Comparison of ENCODE assay signal across 24 cellular contexts in genomic region chr6:109834595-109835437, GRCh38.
A peak's percentile ranks its signal among the peaks of the same experiment; 100 is the strongest.
DNase-seq lines count a peak whose midpoint lies in the region; ATAC-seq and TF ChIP-seq lines count a peak whose summit lies in the region.
"Had no signal": no experiment of that assay in that cellular context is flagged by ENCODE, and none has a peak within 500 bp of the region (broad histone marks: within the 10 kb centered on the region; RNA-seq: fewer than 3 reads in every experiment).

No MANE protein-coding gene starts in this region.

- H3K79me2 ChIP-seq in hepatocyte: no peaks in the 10 kb centered on the region

- POLR2A ChIA-PET in activated CD8-positive, alpha-beta T cell treated with anti-CD3 and anti-CD28 coated beads for 36 hours (lab: Charles Lee): no interaction called here

- no peak overlapping the region for H3K4me3 ChIP-seq in hepatocyte
- H3K4me3 ChIP-seq: psoas muscle, smooth muscle cell had no signal

- ATAC-seq in activated naive CD8-positive, alpha-beta T cell treated with anti-CD3 and anti-CD28 coated beads, Interleukin-2, amount 50 U/mL, for 24 hours: no peak
- ATAC-seq in GM18498 (IDR thresholded peaks at IDR 0.05; ENCODE audit: unreplicated experiment) (no peak), HG03342 (IDR thresholded peaks at IDR 0.05; ENCODE audit: unreplicated experiment) (no peak)
- no peak for ATAC-seq in activated CD8-positive, alpha-beta T cell treated with anti-CD3 and anti-CD28 coated beads for 36 hours
- ATAC-seq: psoas muscle had no signal

- H3K36me3 ChIP-seq in hepatocyte (replicated peaks; ENCODE audit: insufficient read depth, low read depth): no peaks in the 10 kb centered on the region

- peak overlapping the region; percentile 40 for H3K4me2 ChIP-seq in hepatocyte
- H3K4me2 ChIP-seq: smooth muscle cell had no signal

- no peak overlapping the region for H3K27ac Mint-ChIP-seq in activated naive CD8-positive, alpha-beta T cell treated with anti-CD3 and anti-CD28 coated beads, Interleukin-2, amount 50 U/mL, for 24 hours
- H3K27ac Mint-ChIP-seq in activated CD8-positive, alpha-beta T cell treated with anti-CD3 and anti-CD28 coated beads for 36 hours: no peak overlapping the region
- H3K27ac Mint-ChIP-seq: activated CD4-positive, alpha-beta memory T cell treated with anti-CD3 and anti-CD28 coated beads for 36 hours had no signal

- H2AFZ ChIP-seq in hepatocyte: no peak overlapping the region

- peak overlapping the region; percentile 83 for H3K27ac ChIP-seq in hepatocyte
- H3K27ac ChIP-seq: psoas muscle had no signal

- no peak overlapping the region for H3K4me3 Mint-ChIP-seq in activated naive CD8-positive, alpha-beta T cell treated with anti-CD3 and anti-CD28 coated beads, Interleukin-2, amount 50 U/mL, for 24 hours
- no peak overlapping the region for H3K4me3 Mint-ChIP-seq in activated CD8-positive, alpha-beta T cell treated with anti-CD3 and anti-CD28 coated beads for 36 hours
- H3K4me3 Mint-ChIP-seq: activated CD4-positive, alpha-beta memory T cell treated with anti-CD3 and anti-CD28 coated beads for 36 hours; nephron had no signal

- H3K9me3 ChIP-seq in hepatocyte (ENCODE audit: low read depth): no peaks in the 10 kb centered on the region
- H3K9me3 ChIP-seq: psoas muscle had no signal

- H3K4me1 Mint-ChIP-seq in activated naive CD8-positive, alpha-beta T cell treated with anti-CD3 and anti-CD28 coated beads, Interleukin-2, amount 50 U/mL, for 24 hours: no peaks in the 10 kb centered on the region
- no peaks in the 10 kb centered on the region for H3K4me1 Mint-ChIP-seq in activated CD8-positive, alpha-beta T cell treated with anti-CD3 and anti-CD28 coated beads for 36 hours (ENCODE audit: low read depth)

- peaks cover 11% of the 10 kb centered on the region for H3K36me3 Mint-ChIP-seq in activated naive CD8-positive, alpha-beta T cell treated with anti-CD3 and anti-CD28 coated beads, Interleukin-2, amount 50 U/mL, for 24 hours (ENCODE audit: low read depth)
- peaks cover 14% of the 10 kb centered on the region for H3K36me3 Mint-ChIP-seq in activated CD8-positive, alpha-beta T cell treated with anti-CD3 and anti-CD28 coated beads for 36 hours (ENCODE audit: low read depth)

- DNase-seq in DMS153 treated with DMSO at 0.1 percent for 48 hours (lab: John Stamatoyannopoulos, UW; ENCODE audit: unreplicated experiment): peak; percentile 89
- peak; percentile 19 for DNase-seq in NCI-H128 (lab: John Stamatoyannopoulos, UW; ENCODE audit: unreplicated experiment)
- peak; percentile 55 for DNase-seq in NCI-H69 (lab: John Stamatoyannopoulos, UW)
- DNase-seq in hepatocyte (ENCODE audit: low spot score): peak; percentile 10
- no peak for DNase-seq in activated naive CD8-positive, alpha-beta T cell treated with anti-CD3 and anti-CD28 coated beads, Interleukin-2, amount 50 U/mL, for 24 hours
- no peak for DNase-seq in activated CD8-positive, alpha-beta T cell treated with anti-CD3 and anti-CD28 coated beads for 36 hours
- DNase-seq: activated CD4-positive, alpha-beta memory T cell treated with anti-CD3 and anti-CD28 coated beads for 36 hours; amniotic stem cell; C1 segment of cervical spinal cord; central memory CD4-positive, alpha-beta T cell; erythroblast; foreskin melanocyte; HCEC 1CT; KBM-7; kidney glomerular epithelial cell; mesendoderm; MV-4-11; psoas muscle; Right ventricle myocardium superior; stimulated activated CD4-positive, alpha-beta T cell treated with anti-CD3 and anti-CD28 coated beads, Interleukin-4, amount 100 ng/mL, for 24 hours had no signal

- no peaks in the 10 kb centered on the region for H3K9me2 ChIP-seq in hepatocyte (replicated peaks; ENCODE audit: insufficient read depth)

- H3K27me3 ChIP-seq in hepatocyte: no peaks in the 10 kb centered on the region

- H4K20me1 ChIP-seq in hepatocyte (ENCODE audit: insufficient read depth, poor library complexity, severe bottlenecking): no peaks in the 10 kb centered on the region

- H3K4me1 ChIP-seq in hepatocyte (ENCODE audit: insufficient read depth): peaks cover 12% of the 10 kb centered on the region
- H3K4me1 ChIP-seq: psoas muscle had no signal

- intact Hi-C loops in activated CD8-positive, alpha-beta T cell treated with anti-CD3 and anti-CD28 coated beads for 36 hours (cut with micrococcal nuclease): no loop called here

- no peaks in the 10 kb centered on the region for H3K27me3 Mint-ChIP-seq in activated naive CD8-positive, alpha-beta T cell treated with anti-CD3 and anti-CD28 coated beads, Interleukin-2, amount 50 U/mL, for 24 hours
- H3K27me3 Mint-ChIP-seq in activated CD8-positive, alpha-beta T cell treated with anti-CD3 and anti-CD28 coated beads for 36 hours: no peaks in the 10 kb centered on the region
- H3K27me3 Mint-ChIP-seq: activated CD4-positive, alpha-beta memory T cell treated with anti-CD3 and anti-CD28 coated beads for 36 hours had no signal

- 81% methylated on average over 7 of the region's 7 CpGs for WGBS in hepatocyte (ENCODE audit: low lambda C conversion rate, missing lambda C conversion rate)

- CTCF ChIA-PET in activated CD8-positive, alpha-beta T cell treated with anti-CD3 and anti-CD28 coated beads for 36 hours (lab: Charles Lee): no interaction called here

- H3K9me3 Mint-ChIP-seq in activated naive CD8-positive, alpha-beta T cell treated with anti-CD3 and anti-CD28 coated beads, Interleukin-2, amount 50 U/mL, for 24 hours: peaks cover 16% of the 10 kb centered on the region
- peaks cover 10% of the 10 kb centered on the region for H3K9me3 Mint-ChIP-seq in activated CD8-positive, alpha-beta T cell treated with anti-CD3 and anti-CD28 coated beads for 36 hours

- TF ChIP-seq CTCF in hepatocyte (IDR thresholded peaks at IDR 0.05; ENCODE audit: poor library complexity): no peak
- TF ChIP-seq CTCF in activated CD8-positive, alpha-beta T cell treated with anti-CD3 and anti-CD28 coated beads for 36 hours (IDR thresholded peaks at IDR 0.05): no peak

Comparison
In these comparisons a context has a peak if more than half of its experiments do, and no peak if none do; other contexts are left out.
1. DNase-seq: peak in DMS153 treated with DMSO at 0.1 percent for 48 hours (single experiment), NCI-H128 (single experiment), NCI-H69 (single experiment) and hepatocyte (single experiment); none in activated naive CD8-positive, alpha-beta T cell treated with anti-CD3 and anti-CD28 coated beads, Interleukin-2, amount 50 U/mL, for 24 hours (single experiment) and activated CD8-positive, alpha-beta T cell treated with anti-CD3 and anti-CD28 coated beads for 36 hours (single experiment).